16 cellular contexts compared by ENCODE assay signal in the genomic region with DNA sequence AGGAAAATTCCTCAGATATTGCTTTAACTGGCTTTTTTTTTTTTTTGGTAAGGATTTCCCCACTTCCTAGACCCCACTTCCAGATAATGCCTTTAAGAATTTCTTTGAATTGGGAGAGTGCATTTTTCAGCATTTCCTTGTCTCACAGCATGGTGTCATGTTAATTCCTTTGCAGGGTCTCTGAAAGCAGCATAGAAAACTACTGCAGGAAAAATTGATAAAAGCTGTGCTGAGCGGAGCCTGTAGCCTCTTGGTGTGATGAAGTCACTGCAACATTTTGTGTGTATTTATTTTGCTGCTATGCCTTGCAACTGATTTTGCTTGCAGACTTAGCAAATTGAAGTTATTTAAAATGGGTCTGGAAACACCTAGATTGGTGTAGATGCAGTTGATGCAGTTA. TPM values are rescaled to one million over a fixed set of nuclear protein-coding genes. Genes with fewer than 3 reads are reported as not detected.
"Had no signal": no experiment of that assay in that cellular context is flagged by ENCODE, and none has a peak within 500 bp of the region (broad histone marks: within the 10 kb centered on the region; RNA-seq: fewer than 3 reads in every experiment).

No MANE protein-coding gene starts in this region.

- H3K27ac Mint-ChIP-seq: activated CD4-positive, alpha-beta T cell treated with anti-CD3 and anti-CD28 coated beads, Interleukin-2, amount 10 ng/mL, durations not matched to agents 7 days and 5 days; T-helper 2 cell treated with Interferon-gamma antibody and Interleukin-4, amounts not matched to agents 5 μg/mL and 100 μg/mL, for 36 hours had no signal

- H3K36me3 ChIP-seq: esophagus muscularis mucosa, pancreas, tibial artery, uterus had no signal

- H3K4me3 ChIP-seq: esophagus muscularis mucosa, pancreas, tibial artery, uterus had no signal

- H3K27me3 ChIP-seq: uterus had no signal

- H3K4me1 ChIP-seq: pancreas, uterus had no signal

- H3K4me3 Mint-ChIP-seq: activated CD4-positive, alpha-beta T cell treated with anti-CD3 and anti-CD28 coated beads, Interleukin-2, amount 10 ng/mL, durations not matched to agents 7 days and 5 days; neural crest cell; T-helper 2 cell treated with Interferon-gamma antibody and Interleukin-4, amounts not matched to agents 5 μg/mL and 100 μg/mL, for 36 hours had no signal

- H3K4me1 Mint-ChIP-seq: activated CD4-positive, alpha-beta T cell treated with anti-CD3 and anti-CD28 coated beads, Interleukin-2, amount 10 ng/mL, durations not matched to agents 7 days and 5 days had no signal

- ATAC-seq: pancreas had no signal

- FAIRE-seq: bronchial epithelial cell, colon, pancreas had no signal

- DNase-seq: activated CD4-positive, alpha-beta T cell treated with anti-CD3 and anti-CD28 coated beads, Interleukin-2, amount 10 ng/mL, durations not matched to agents 7 days and 5 days; activated CD4-positive, CD25-positive, alpha-beta regulatory T cell; activated naive CD4-positive, alpha-beta T cell treated with Interleukin-2 at 50 U/mL for 16 hours; aorta; kidney glomerular epithelial cell; pancreas; stimulated activated CD4-positive, alpha-beta T cell treated with anti-CD3 and anti-CD28 coated beads, Interleukin-12 subunit alpha, Interleukin-12 subunit beta, amount 100 ng/mL, for 4 hours; stimulated activated CD4-positive, alpha-beta T cell treated with anti-CD3 and anti-CD28 coated beads, Interleukin-2, amount 100 ng/mL, for 24 hours; SW 1271; tibial artery; uterus had no signal

- H3K9me3 Mint-ChIP-seq: activated CD4-positive, alpha-beta T cell treated with anti-CD3 and anti-CD28 coated beads, Interleukin-2, amount 10 ng/mL, durations not matched to agents 7 days and 5 days; neural crest cell; T-helper 2 cell treated with Interferon-gamma antibody and Interleukin-4, amounts not matched to agents 5 μg/mL and 100 μg/mL, for 36 hours had no signal

- H3K27ac ChIP-seq: esophagus muscularis mucosa, pancreas, tibial artery, uterus had no signal

- H3K9me3 ChIP-seq: esophagus muscularis mucosa, pancreas, tibial artery, uterus had no signal

RNA-seq across cellular contexts. Expression of gene ANO4, which starts 2.7 kb away (rescaled TPM):
- total RNA-seq: activated CD4-positive, alpha-beta T cell treated with anti-CD3 and anti-CD28 coated beads, Interleukin-2, amount 10 ng/mL, durations not matched to agents 7 days and 5 days had no signal
- polyA plus RNA-seq: aorta had no signal
